In the genomic region with DNA sequence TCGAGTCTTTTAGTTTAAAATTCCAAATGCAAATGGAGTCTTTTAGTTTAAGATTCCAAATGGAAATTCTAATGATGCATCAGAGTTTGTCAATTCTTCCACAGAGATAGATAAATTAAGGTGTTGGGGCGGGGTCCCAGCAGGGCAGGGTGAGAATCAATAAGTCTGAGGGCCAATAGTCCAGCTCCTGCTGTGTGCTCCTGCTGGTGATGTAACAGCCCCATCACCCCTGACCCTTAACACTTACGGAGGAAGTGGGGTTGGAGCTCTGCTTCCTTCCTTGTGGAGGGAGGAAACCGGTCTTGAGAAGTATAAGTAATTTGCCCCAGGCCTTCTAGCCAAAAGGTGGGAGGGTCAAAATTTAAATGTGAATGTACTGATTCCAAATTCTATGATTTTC, we compare ENCODE assay signal across 11 cellular contexts. TPM values are rescaled to one million over a fixed set of nuclear protein-coding genes. Genes with fewer than 3 reads are reported as not detected.
DNase-seq lines count a peak whose midpoint lies in the region; ATAC-seq and TF ChIP-seq lines count a peak whose summit lies in the region.
"Had no signal": no experiment of that assay in that cellular context is flagged by ENCODE, and none has a peak within 500 bp of the region (broad histone marks: within the 10 kb centered on the region; RNA-seq: fewer than 3 reads in every experiment).

No MANE protein-coding gene starts in this region.

- no peak for DNase-seq in MCF 10A (ENCODE audit: unreplicated experiment)
- no peak for DNase-seq in mammary epithelial cell
- DNase-seq in activated CD4-positive, alpha-beta memory T cell treated with anti-CD3 and anti-CD28 coated beads for 36 hours = peak; percentile 29
- DNase-seq in H4 (ENCODE audit: low spot score) = no peak
- no peak for DNase-seq in DMS 273 (lab: John Stamatoyannopoulos, UW; ENCODE audit: unreplicated experiment)
- DNase-seq in NCI-H2171 treated with DMSO at 0.1 percent for 48 hours (lab: John Stamatoyannopoulos, UW) = no peak
- DNase-seq: NCI-H2081 treated with DMSO at 0.1 percent for 48 hours, T1000 had no signal

- TF ChIP-seq CTCF in MCF 10A (IDR thresholded peaks at IDR 0.05; ENCODE audit: unreplicated experiment) (no peak), mammary epithelial cell (conservative IDR thresholded peaks at IDR 0.05 in 1 of 2, IDR thresholded peaks at IDR 0.05 in 1 of 2; ENCODE audit: extremely low read depth in 1 of 2, insufficient read depth in 1 of 2, low read depth in 1 of 2, low read length in 2 of 2) (no peak)

- CTCF ChIA-PET in MCF 10A (lab: Yijun Ruan, JAX) (interaction anchor here (0.7 to 1.0 kb wide), 4 partner anchors 27 to 1580 kb away, joined by 3 to 6 read pairs (median 4); no protein-coding TSS in a partner anchor), mammary epithelial cell (lab: Charles Lee; ENCODE audit: low non-redundant PET) (no interaction called here)
- CTCF ChIA-PET in activated CD4-positive, alpha-beta memory T cell treated with anti-CD3 and anti-CD28 coated beads for 36 hours (lab: Charles Lee) = interaction anchor here (0.9 to 1.1 kb wide), 3 partner anchors 16 to 49 kb away, joined by 3 to 4 read pairs (median 4); a partner anchor contains a TSS

- intact Hi-C loops in MCF 10A (cut with micrococcal nuclease) = no loop called here
- intact Hi-C loops in mammary epithelial cell (cut with micrococcal nuclease) = no loop called here
- intact Hi-C loops in activated CD4-positive, alpha-beta memory T cell treated with anti-CD3 and anti-CD28 coated beads for 36 hours (cut with micrococcal nuclease) = loop anchor here (1.0 to 5.0 kb wide), 2 partner anchors 16 to 87 kb away; no protein-coding TSS in a partner anchor

- H4K20me1 ChIP-seq in mammary epithelial cell (ENCODE audit: insufficient read depth, low read length) = no peaks in the 10 kb centered on the region

- H3K36me3 ChIP-seq in mammary epithelial cell (ENCODE audit: insufficient read depth, low read length) (peaks cover 4% of the 10 kb centered on the region), iPS-20b (ENCODE audit: insufficient read depth, low read depth, low read length) (peaks cover 27% of the 10 kb centered on the region)

- no peak overlapping the region for H3K9ac ChIP-seq in mammary epithelial cell (ENCODE audit: insufficient read depth, low read length)
- H3K9ac ChIP-seq in iPS-20b (ENCODE audit: low read depth, low read length) = peak overlapping the region; percentile 13; the same call in 1 of the 2 replicates

- in situ Hi-C loops in mammary epithelial cell (cut with MboI; ENCODE audit: low sequenced_read_pairs in 2 of 2) = no loop called here

- 66% methylated on average over 4 of the region's 4 CpGs for WGBS in mammary epithelial cell (ENCODE audit: low coverage, missing lambda C conversion rate)

- H3K9me3 ChIP-seq in mammary epithelial cell (replicated peaks; ENCODE audit: insufficient read depth, low read length) = no peaks in the 10 kb centered on the region
- H3K9me3 ChIP-seq in iPS-20b (ENCODE audit: insufficient read depth, low read depth, low read length) = no peaks in the 10 kb centered on the region

- BruUV-seq in MCF 10A (replicated peaks; lab: Mats Ljungman, UMichigan) (no TSS peak), mammary epithelial cell (replicated peaks; lab: Mats Ljungman, UMichigan) (no TSS peak)

- POLR2A ChIA-PET in MCF 10A (lab: Yijun Ruan, JAX) = interaction anchor here (0.6 to 4.0 kb wide), 7 partner anchors 16 to 1624 kb away, joined by 3 to 70 read pairs (median 4); a partner anchor contains a TSS
- POLR2A ChIA-PET in activated CD4-positive, alpha-beta memory T cell treated with anti-CD3 and anti-CD28 coated beads for 36 hours (lab: Charles Lee) = interaction anchor here (1.2 to 2.8 kb wide), 2 partner anchors 14 to 16 kb away, joined by 4 to 12 read pairs; no protein-coding TSS in a partner anchor

- H3K9me3 Mint-ChIP-seq in MCF 10A (ENCODE audit: unreplicated experiment) = no peaks in the 10 kb centered on the region
- H3K9me3 Mint-ChIP-seq in activated CD4-positive, alpha-beta memory T cell treated with anti-CD3 and anti-CD28 coated beads for 36 hours = no peaks in the 10 kb centered on the region

- H3K27ac Mint-ChIP-seq in MCF 10A (ENCODE audit: low read depth, unreplicated experiment) = peak overlapping the region; percentile 92
- peak overlapping the region; percentile 77 for H3K27ac Mint-ChIP-seq in activated CD4-positive, alpha-beta memory T cell treated with anti-CD3 and anti-CD28 coated beads for 36 hours

- no peak overlapping the region for H3K4me3 ChIP-seq in mammary epithelial cell (replicated peaks in 1 of 3; ENCODE audit: insufficient read depth in 1 of 3, low read depth in 2 of 3, low read length in 3 of 3)
- peak overlapping the region; percentile 6; the same call in 1 of the 2 replicates for H3K4me3 ChIP-seq in iPS-20b (ENCODE audit: low read length)

- H3K4me1 ChIP-seq in mammary epithelial cell (ENCODE audit: insufficient read depth, low read length) (peaks cover 11% of the 10 kb centered on the region), iPS-20b (ENCODE audit: insufficient read depth, low read length) (peaks cover 10% of the 10 kb centered on the region)

- H3K4me2 ChIP-seq in mammary epithelial cell (ENCODE audit: insufficient read depth, low read depth, low read length) = no peak overlapping the region

- peaks cover 17% of the 10 kb centered on the region for H3K36me3 Mint-ChIP-seq in MCF 10A (ENCODE audit: insufficient read depth, unreplicated experiment)
- peaks cover 25% of the 10 kb centered on the region for H3K36me3 Mint-ChIP-seq in activated CD4-positive, alpha-beta memory T cell treated with anti-CD3 and anti-CD28 coated beads for 36 hours

- no peak overlapping the region for H2AFZ ChIP-seq in mammary epithelial cell (ENCODE audit: low read depth, low read length)

- dilution Hi-C loops in mammary epithelial cell (cut with HindIII; ENCODE audit: low sequenced_read_pairs) = no loop called here

- H3K4me1 Mint-ChIP-seq in MCF 10A (ENCODE audit: insufficient read depth, unreplicated experiment) = peaks cover 9% of the 10 kb centered on the region
- H3K4me1 Mint-ChIP-seq in activated CD4-positive, alpha-beta memory T cell treated with anti-CD3 and anti-CD28 coated beads for 36 hours (ENCODE audit: low read depth) = peaks cover 63% of the 10 kb centered on the region

- no peaks in the 10 kb centered on the region for H3K27me3 ChIP-seq in mammary epithelial cell (ENCODE audit: insufficient read depth, low read length)
- no peaks in the 10 kb centered on the region for H3K27me3 ChIP-seq in iPS-20b (ENCODE audit: insufficient read depth, low read length)

- no peaks in the 10 kb centered on the region for H3K27me3 Mint-ChIP-seq in MCF 10A (ENCODE audit: insufficient read depth, unreplicated experiment)
- no peaks in the 10 kb centered on the region for H3K27me3 Mint-ChIP-seq in activated CD4-positive, alpha-beta memory T cell treated with anti-CD3 and anti-CD28 coated beads for 36 hours
- H3K27me3 Mint-ChIP-seq: brain had no signal

- H3K4me3 Mint-ChIP-seq in MCF 10A (ENCODE audit: unreplicated experiment) = peak overlapping the region; percentile 34
- H3K4me3 Mint-ChIP-seq in activated CD4-positive, alpha-beta memory T cell treated with anti-CD3 and anti-CD28 coated beads for 36 hours = peak overlapping the region; percentile 56

- no peak for ATAC-seq in HG03520 (IDR thresholded peaks at IDR 0.05; ENCODE audit: unreplicated experiment)

- no peak overlapping the region for H3K27ac ChIP-seq in mammary epithelial cell (ENCODE audit: insufficient read depth, low read depth, low read length)
- no peak overlapping the region for H3K27ac ChIP-seq in iPS-20b (ENCODE audit: low read length)

- peaks cover 60% of the 10 kb centered on the region for H3K79me2 ChIP-seq in mammary epithelial cell (ENCODE audit: insufficient read depth, low read length)

RNA-seq across cellular contexts. Expression of a gene that starts 17.3 kb away (rescaled TPM):
- total RNA-seq in MCF 10A (2022) = 10.7 and 15.6 TPM in 2 replicates
- 10 to 100 TPM in 1 of 2 donors, 1 to 10 TPM in 1; 5.0 to 16.1 TPM for total RNA-seq in mammary epithelial cell
- 14.6 TPM for polyA plus RNA-seq in mammary epithelial cell
- 22.4 TPM for polyA minus RNA-seq in mammary epithelial cell
- 10 to 100 TPM; 14.0 to 15.6 TPM for total RNA-seq in activated CD4-positive, alpha-beta memory T cell treated with anti-CD3 and anti-CD28 coated beads for 36 hours
- total RNA-seq in H4 (2014; rRNA removed; shearing (Covaris generic)) = 12.4 and 17.2 TPM in 2 replicates
